22 cellular contexts compared by ENCODE assay signal in the genomic region with DNA sequence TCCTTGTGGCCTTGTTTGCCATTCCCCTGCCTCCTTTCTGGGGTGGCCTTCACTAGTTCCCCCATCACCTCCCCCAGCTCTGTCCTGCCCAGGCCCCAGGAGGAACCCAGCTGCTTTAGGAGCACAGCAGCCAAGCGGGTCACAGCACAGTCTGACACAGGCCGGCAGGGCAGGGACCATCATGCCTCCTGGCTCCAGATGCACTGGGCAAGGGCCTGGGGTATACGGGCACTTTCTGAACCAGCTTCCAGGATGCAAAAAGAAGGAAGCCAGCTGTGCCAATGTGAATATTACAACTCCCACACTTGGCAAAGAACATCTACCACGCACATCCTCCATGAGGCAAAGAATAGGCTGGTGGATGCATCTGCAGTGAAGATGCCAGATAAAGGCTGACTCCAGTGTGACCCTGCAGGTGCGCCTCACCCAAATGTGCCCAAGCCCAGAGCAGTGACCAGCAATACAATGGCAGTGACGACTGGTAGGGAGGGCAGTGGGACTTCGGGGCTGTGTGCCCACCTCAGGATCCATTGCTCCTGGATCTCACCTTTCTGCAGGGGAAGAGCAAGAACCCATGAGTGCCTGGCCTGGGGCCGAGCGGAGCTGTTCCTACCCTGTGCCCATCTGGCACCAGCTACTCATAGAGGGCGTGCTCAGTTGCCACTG. TPM values are rescaled to one million over a fixed set of nuclear protein-coding genes. Genes with fewer than 3 reads are reported as not detected.
A peak's percentile ranks its signal among the peaks of the same experiment; 100 is the strongest.
DNase-seq lines count a peak whose midpoint lies in the region; ATAC-seq and TF ChIP-seq lines count a peak whose summit lies in the region.
"Had no signal": no experiment of that assay in that cellular context is flagged by ENCODE, and none has a peak within 500 bp of the region (broad histone marks: within the 10 kb centered on the region; RNA-seq: fewer than 3 reads in every experiment).

No MANE protein-coding gene starts in this region.

- H3K9me3 Mint-ChIP-seq in CD8-positive, alpha-beta T cell, result no peaks in the 10 kb centered on the region
- H3K9me3 Mint-ChIP-seq in central memory CD8-positive, alpha-beta T cell, result no peaks in the 10 kb centered on the region
- no peaks in the 10 kb centered on the region for H3K9me3 Mint-ChIP-seq in neural crest cell
- H3K9me3 Mint-ChIP-seq: GM23338, type B pancreatic cell had no signal

- H3K27me3 Mint-ChIP-seq in CD8-positive, alpha-beta T cell (ENCODE audit: low read depth), result no peaks in the 10 kb centered on the region
- H3K27me3 Mint-ChIP-seq in central memory CD8-positive, alpha-beta T cell, result peaks cover 17% of the 10 kb centered on the region
- no peaks in the 10 kb centered on the region for H3K27me3 Mint-ChIP-seq in neural crest cell (ENCODE audit: low read depth)

- no peak for TF ChIP-seq CTCF in CD8-positive, alpha-beta T cell (IDR thresholded peaks at IDR 0.05)
- TF ChIP-seq CTCF in GM13977 (IDR thresholded peaks at IDR 0.05; ENCODE audit: extremely low read depth, insufficient read depth, missing control alignments) (no peak), neural crest cell (conservative IDR thresholded peaks at IDR 0.05) (no peak)

- no peak overlapping the region for H3K4me3 ChIP-seq in CD8-positive, alpha-beta T cell (ENCODE audit: low read depth, low read length)
- H3K4me3 ChIP-seq: breast epithelium, esophagus squamous epithelium, GM23338, left lung had no signal

- DNase-seq in CD8-positive, alpha-beta T cell, result peak in 2 of 7 experiments; percentile 15 to 44
- DNase-seq in GM13977 (ENCODE audit: low spot score), result peak; percentile 2
- peak in 1 of 2 donors; percentile 8 for DNase-seq in central memory CD8-positive, alpha-beta T cell (ENCODE audit: low spot score in 2 of 2)
- no peak for DNase-seq in neural crest cell (ENCODE audit: low read depth, low spot score)
- DNase-seq in 8988T, result no peak
- DNase-seq in activated T-cell treated with anti-CD3 and anti-CD28 coated beads for 4 hours, result no peak
- no peak for DNase-seq in DMS79 (lab: John Stamatoyannopoulos, UW)
- DNase-seq: AML-193; Calu3; esophagus squamous epithelium; NCI-H1105; NCI-H510A treated with DMSO at 0.1 percent for 48 hours; nucleus accumbens; stimulated activated naive CD4-positive, alpha-beta T cell had no signal

- H3K27ac ChIP-seq in CD8-positive, alpha-beta T cell (ENCODE audit: low read depth, low read length), result no peak overlapping the region
- H3K27ac ChIP-seq: breast epithelium, esophagus squamous epithelium, left lung had no signal

- no peak overlapping the region for H3K4me3 Mint-ChIP-seq in CD8-positive, alpha-beta T cell
- no peak overlapping the region for H3K4me3 Mint-ChIP-seq in central memory CD8-positive, alpha-beta T cell
- H3K4me3 Mint-ChIP-seq in neural crest cell, result no peak overlapping the region
- H3K4me3 Mint-ChIP-seq: GM23338, type B pancreatic cell had no signal

- no peaks in the 10 kb centered on the region for H3K36me3 ChIP-seq in CD8-positive, alpha-beta T cell (ENCODE audit: insufficient read depth, low read length)
- H3K36me3 ChIP-seq: breast epithelium, esophagus squamous epithelium, left lung had no signal

- no peaks in the 10 kb centered on the region for H3K9me3 ChIP-seq in CD8-positive, alpha-beta T cell (ENCODE audit: low read length)
- H3K9me3 ChIP-seq: breast epithelium, esophagus squamous epithelium, left lung had no signal

- H3K27me3 ChIP-seq in CD8-positive, alpha-beta T cell (ENCODE audit: insufficient read depth, low read length), result no peaks in the 10 kb centered on the region
- H3K27me3 ChIP-seq: breast epithelium had no signal

- H3K4me1 ChIP-seq in CD8-positive, alpha-beta T cell (ENCODE audit: insufficient read depth, low read length), result peaks cover 22% of the 10 kb centered on the region
- H3K4me1 ChIP-seq: breast epithelium, esophagus squamous epithelium, left lung had no signal

- ATAC-seq in CD8-positive, alpha-beta T cell, result no peak
- no peak for ATAC-seq in central memory CD8-positive, alpha-beta T cell (replicated peaks; ENCODE audit: extremely low read depth, poor library complexity, severe bottlenecking)
- ATAC-seq in HG02973 (IDR thresholded peaks at IDR 0.05; ENCODE audit: unreplicated experiment), result no peak
- ATAC-seq: GM23338, left lung, right cardiac atrium had no signal

- in situ Hi-C loops in GM13977 (cut with MboI; ENCODE audit: low pct_unique_long_range_greater_than_20kb, low sequenced_read_pairs, unreplicated experiment), result loop anchor here (25.0 kb wide), 1 partner anchor 308 kb away; the partner anchor contains the start of gene SLC22A5

- peaks cover 40% of the 10 kb centered on the region for H3K4me1 Mint-ChIP-seq in CD8-positive, alpha-beta T cell (ENCODE audit: low read depth)
- peaks cover 44% of the 10 kb centered on the region for H3K4me1 Mint-ChIP-seq in central memory CD8-positive, alpha-beta T cell
- H3K4me1 Mint-ChIP-seq in neural crest cell, result no peaks in the 10 kb centered on the region
- H3K4me1 Mint-ChIP-seq: GM23338 had no signal

- H3K36me3 Mint-ChIP-seq in CD8-positive, alpha-beta T cell, result no peaks in the 10 kb centered on the region
- peaks cover 2% of the 10 kb centered on the region for H3K36me3 Mint-ChIP-seq in central memory CD8-positive, alpha-beta T cell (ENCODE audit: insufficient read depth)
- H3K36me3 Mint-ChIP-seq in neural crest cell (ENCODE audit: low read depth), result no peaks in the 10 kb centered on the region
- H3K36me3 Mint-ChIP-seq: type B pancreatic cell had no signal

- POLR2A ChIA-PET in CD8-positive, alpha-beta T cell (lab: Charles Lee), result no interaction called here

- intact Hi-C loops in CD8-positive, alpha-beta T cell (cut with DNase I, micrococcal nuclease), result no loop called here

- CTCF ChIA-PET in CD8-positive, alpha-beta T cell (lab: Charles Lee), result interaction anchor here (1.6 to 2.9 kb wide), 3 partner anchors 9 to 465 kb away, joined by 3 to 17 read pairs (median 5); no protein-coding TSS in a partner anchor

- peak overlapping the region; percentile 75 for H3K27ac Mint-ChIP-seq in CD8-positive, alpha-beta T cell
- H3K27ac Mint-ChIP-seq in central memory CD8-positive, alpha-beta T cell (ENCODE audit: low read depth), result peak overlapping the region; percentile 18
- peak overlapping the region; percentile 86 for H3K27ac Mint-ChIP-seq in neural crest cell (ENCODE audit: unreplicated experiment)
- H3K27ac Mint-ChIP-seq: GM23338, type B pancreatic cell had no signal

RNA-seq across cellular contexts. Expression of gene IL3, which starts 6.3 kb away (rescaled TPM):
- total RNA-seq in CD8-positive, alpha-beta T cell, result not detected
- total RNA-seq in neural crest cell, result not detected in 2 replicates
- total RNA-seq: breast epithelium, Calu3, esophagus squamous epithelium, GM23338, HT1080, left lung, right cardiac atrium, RPMI7951 had no signal

RNA-seq across cellular contexts. Expression of gene CSF2, which starts 19.4 kb away (rescaled TPM):
- under 1 TPM in 1 of 2 experiments, not detected in 1; 0.41 TPM for total RNA-seq in CD8-positive, alpha-beta T cell
- total RNA-seq in neural crest cell, result not detected in 2 replicates
- total RNA-seq: breast epithelium, esophagus squamous epithelium, GM23338, HT1080, right cardiac atrium had no signal

RNA-seq across cellular contexts. Expression of gene ACSL6, which starts 42.7 kb away (rescaled TPM):
- total RNA-seq in CD8-positive, alpha-beta T cell, result 10 to 100 TPM; 14.3 to 14.8 TPM
- total RNA-seq in neural crest cell, result 0.84 and 1.7 TPM in 2 replicates
- total RNA-seq: RPMI7951 had no signal

Comparison
In these comparisons a context has a peak if more than half of its experiments do, and no peak if none do; other contexts are left out.
1. H3K27ac Mint-ChIP-seq: peak in every context shown above with its lines; median percentile 86 in neural crest cell; 75 in CD8-positive, alpha-beta T cell; 18 in central memory CD8-positive, alpha-beta T cell.